1 cellular context compared by ENCODE assay signal in genomic region chr6:159966339-159966738, GRCh38.
A peak's percentile ranks its signal among the peaks of the same experiment; 100 is the strongest.
TF ChIP-seq lines count a peak whose summit lies in the region.

No MANE protein-coding gene starts in this region.

TF ChIP-seq in K562, 482 proteins besides CTCF, POLR2A, EP300 and RAD21 (continued from another document and continues in another):
- TF ChIP-seq SMARCA4 (IDR thresholded peaks at IDR 0.05) (peak; percentile 62; the same call in 1 of the 2 replicates), NBN (IDR thresholded peaks at IDR 0.05; ENCODE audit: low read depth) (no peak; the same call in 1 of the 2 replicates), NKRF (IDR thresholded peaks at IDR 0.05; ENCODE audit: borderline replicate concordance) (no peak), ATF4 (CRISPR knock-in tag; IDR thresholded peaks at IDR 0.05) (no peak), STAT5B (CRISPR knock-in tag; IDR thresholded peaks at IDR 0.05) (no peak), E2F8 (IDR thresholded peaks at IDR 0.05; ENCODE audit: low read depth, partially characterized antibody) (no peak), KLF10 (CRISPR knock-in tag; IDR thresholded peaks at IDR 0.05) (no peak), ZNF655 (CRISPR knock-in tag; IDR thresholded peaks at IDR 0.05) (no peak), ZNF436 (CRISPR knock-in tag; IDR thresholded peaks at IDR 0.05) (no peak), MXI1 (IDR thresholded peaks at IDR 0.05; ENCODE audit: low read depth, low read length) (no peak), FUS (optimal IDR thresholded peaks at IDR 0.05; ENCODE audit: low read depth, low read length) (no peak), HDGF (IDR thresholded peaks at IDR 0.05) (no peak), ESRRA (IDR thresholded peaks at IDR 0.05; ENCODE audit: borderline replicate concordance, low read depth) (peak; percentile 56; the same call in 1 of the 2 replicates), PBX2 (CRISPR knock-in tag; IDR thresholded peaks at IDR 0.05; ENCODE audit: low read depth) (no peak), PBX2 (tag; conservative IDR thresholded peaks at IDR 0.05; ENCODE audit: low read depth) (no peak), ZNF316 (IDR thresholded peaks at IDR 0.05) (no peak), ZNF780A (CRISPR knock-in tag; IDR thresholded peaks at IDR 0.05) (no peak), HOXB6 (CRISPR knock-in tag; IDR thresholded peaks at IDR 0.05; ENCODE audit: borderline replicate concordance) (no peak), TRIM24 (IDR thresholded peaks at IDR 0.05) (peak; percentile 31 to 54; a peak in 2 of 4 replicates), EZH2 (IDR thresholded peaks at IDR 0.05; ENCODE audit: borderline replicate concordance, low read depth, low read length) (no peak), NFE2L1 (tag; IDR thresholded peaks at IDR 0.05; ENCODE audit: borderline replicate concordance, low read depth) (no peak), COPS2 (conservative IDR thresholded peaks at IDR 0.05) (no peak), ZBTB17 (CRISPR knock-in tag; IDR thresholded peaks at IDR 0.05) (no peak), TFAP4 (CRISPR knock-in tag; IDR thresholded peaks at IDR 0.05; ENCODE audit: borderline replicate concordance) (peak; percentile 30; the same call in 1 of the 2 replicates), NR0B1 (IDR thresholded peaks at IDR 0.05; ENCODE audit: partially characterized antibody) (no peak), DMBX1 (CRISPR knock-in tag; IDR thresholded peaks at IDR 0.05; ENCODE audit: borderline replicate concordance) (no peak), RCOR1 (IDR thresholded peaks at IDR 0.05; ENCODE audit: borderline replicate concordance in 1 of 2, low read depth in 2 of 2, low read length in 2 of 2) (no peak), TFE3 (CRISPR knock-in tag; IDR thresholded peaks at IDR 0.05) (no peak), GATA2 (CRISPR knock-in tag; IDR thresholded peaks at IDR 0.05) (no peak), ZNF133 (CRISPR knock-in tag; IDR thresholded peaks at IDR 0.05) (no peak), SMARCE1 (IDR thresholded peaks at IDR 0.05) (peak; percentile 67; the same call in 1 of the 2 replicates), ZNF395 (CRISPR knock-in tag; IDR thresholded peaks at IDR 0.05) (no peak), MLLT1 (IDR thresholded peaks at IDR 0.05) (peak; percentile 39 to 91; a peak in 2 of 4 replicates), NR2F6 (CRISPR knock-in tag; IDR thresholded peaks at IDR 0.05) (no peak), NRF1 (conservative IDR thresholded peaks at IDR 0.05 in 1 of 2, IDR thresholded peaks at IDR 0.05 in 1 of 2) (no peak), GABPA (tag; conservative IDR thresholded peaks at IDR 0.05; ENCODE audit: low read depth) (no peak), EP400 (IDR thresholded peaks at IDR 0.05) (0 out of 2 replicates have a peak, but pooled peaks have one; percentile 16), U2AF1 (optimal IDR thresholded peaks at IDR 0.05; ENCODE audit: low read depth, low read length) (no peak), ELK1 (CRISPR knock-in tag; IDR thresholded peaks at IDR 0.05) (no peak), PKNOX1 (IDR thresholded peaks at IDR 0.05) (no peak), RBM34 (IDR thresholded peaks at IDR 0.05; ENCODE audit: borderline replicate concordance, insufficient read depth, low read length) (no peak), HDAC1 (IDR thresholded peaks at IDR 0.05) (no peak), FOS (IDR thresholded peaks at IDR 0.05; ENCODE audit: extremely low read depth, insufficient read length) (no peak), EHMT2 (IDR thresholded peaks at IDR 0.05) (no peak), SNRNP70 (optimal IDR thresholded peaks at IDR 0.05; ENCODE audit: low read depth, low read length) (no peak), CHD4 (IDR thresholded peaks at IDR 0.05; ENCODE audit: insufficient read depth, insufficient replicate concordance, low read depth, low read length, poor library complexity, severe bottlenecking) (no peak)
